In the genomic region with DNA sequence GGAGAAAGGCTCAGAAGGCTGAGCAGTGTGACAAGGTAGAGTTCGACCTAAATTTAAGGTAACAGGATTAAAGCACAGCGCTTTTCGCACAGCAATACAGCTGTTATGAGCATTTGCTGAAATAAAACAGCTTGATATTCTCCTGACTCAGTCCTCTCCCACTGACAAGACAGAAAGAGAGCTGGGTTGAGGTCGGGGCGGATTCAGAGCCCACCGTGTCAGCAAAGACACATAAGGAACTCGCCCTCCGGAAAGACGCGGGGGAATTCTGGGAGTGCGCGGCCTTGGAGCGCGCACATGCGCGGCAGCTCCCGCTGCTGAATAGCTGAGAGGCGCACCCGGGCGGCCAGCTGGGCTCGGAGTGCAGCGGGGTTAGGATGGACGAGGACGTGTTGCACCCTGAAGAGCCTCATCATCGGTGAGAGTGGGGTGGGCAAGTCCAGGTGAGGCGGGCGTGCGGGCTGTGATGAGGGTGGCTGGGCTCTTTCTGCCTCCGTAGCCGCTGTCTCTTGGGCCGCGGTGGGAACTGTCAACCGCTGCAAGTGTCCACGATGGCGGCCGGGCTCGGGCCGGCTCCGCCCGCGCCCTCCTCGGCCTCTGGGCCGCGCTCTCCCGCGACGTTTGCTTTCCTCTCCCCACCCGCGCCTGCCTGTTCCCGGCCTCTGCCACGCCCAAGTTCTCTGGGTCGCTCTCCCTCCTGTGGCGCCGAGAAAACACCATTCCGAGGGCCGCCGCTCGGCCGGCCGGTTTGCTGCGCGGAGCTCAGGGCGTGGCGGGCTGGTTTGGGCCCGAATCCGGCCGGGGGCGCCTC, we compare ENCODE assay signal across 1 cellular context.
TF ChIP-seq lines count a peak whose summit lies in the region.

No MANE protein-coding gene starts in this region.

TF ChIP-seq in HepG2, 621 proteins besides CTCF, POLR2A, EP300 and RAD21 (continued from another document):
- peak; percentile 93 for TF ChIP-seq TFAP4 (IDR thresholded peaks at IDR 0.05; ENCODE audit: borderline replicate concordance, low read depth)
- peak; percentile 83 for TF ChIP-seq TGIF2 (CRISPR knock-in tag; IDR thresholded peaks at IDR 0.05)
- TF ChIP-seq ZNF709 (CRISPR knock-in tag; IDR thresholded peaks at IDR 0.05) = peak; percentile 65; the same call in 1 of the 2 replicates
- 0 out of 2 replicates have a peak, but pooled peaks have one; percentile 24 for TF ChIP-seq ZNF850 (CRISPR knock-in tag; conservative IDR thresholded peaks at IDR 0.05)
- TF ChIP-seq, protein P1, sequence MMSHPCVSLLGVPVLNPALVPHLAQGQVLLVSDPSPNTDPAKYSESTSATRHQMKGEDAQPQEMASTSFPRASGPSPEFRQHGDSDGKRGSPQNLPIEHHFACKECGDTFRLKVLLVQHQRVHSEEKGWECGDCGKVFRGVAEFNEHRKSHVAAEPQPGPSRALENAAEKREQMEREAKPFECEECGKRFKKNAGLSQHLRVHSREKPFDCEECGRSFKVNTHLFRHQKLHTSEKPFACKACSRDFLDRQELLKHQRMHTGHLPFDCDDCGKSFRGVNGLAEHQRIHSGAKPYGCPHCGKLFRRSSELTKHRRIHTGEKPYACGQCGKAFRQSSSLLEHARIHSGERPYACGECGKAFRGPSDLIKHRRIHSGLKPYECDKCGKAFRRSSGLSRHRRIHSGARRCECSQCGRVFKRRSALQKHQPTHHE (CRISPR knock-in tag; IDR thresholded peaks at IDR 0.05; ENCODE audit: borderline replicate concordance) = peak; percentile 94
- 0 out of 2 replicates have a peak, but pooled peaks have one; percentile 32 for TF ChIP-seq HOXA9 (CRISPR knock-in tag; IDR thresholded peaks at IDR 0.05; ENCODE audit: borderline replicate concordance)
- TF ChIP-seq MAFK (conservative IDR thresholded peaks at IDR 0.05 in 1 of 2, IDR thresholded peaks at IDR 0.05 in 1 of 2; ENCODE audit: low read length in 2 of 2) = no peak
- TF ChIP-seq HMG20A (CRISPR knock-in tag; IDR thresholded peaks at IDR 0.05; ENCODE audit: borderline replicate concordance) = peak; percentile 23; the same call in 1 of the 2 replicates
- TF ChIP-seq RNF2 (conservative IDR thresholded peaks at IDR 0.05; ENCODE audit: low read depth) = peak; percentile 54; the same call in 1 of the 2 replicates
- TF ChIP-seq NCOA5 (CRISPR knock-in tag; IDR thresholded peaks at IDR 0.05) = no peak
- TF ChIP-seq SNAI1 (CRISPR knock-in tag; IDR thresholded peaks at IDR 0.05; ENCODE audit: borderline replicate concordance) = 0 out of 2 replicates have a peak, but pooled peaks have one; percentile 26
- no peak for TF ChIP-seq HNF4G (IDR thresholded peaks at IDR 0.05; ENCODE audit: borderline replicate concordance, low read depth, low read length)
- no peak for TF ChIP-seq HNF4G (CRISPR knock-in tag; IDR thresholded peaks at IDR 0.05; ENCODE audit: borderline replicate concordance, low read depth)
- 0 out of 2 replicates have a peak, but pooled peaks have one; percentile 34 for TF ChIP-seq ZNF614 (CRISPR knock-in tag; IDR thresholded peaks at IDR 0.05; ENCODE audit: borderline replicate concordance)
- TF ChIP-seq HMGA1 (CRISPR knock-in tag; conservative IDR thresholded peaks at IDR 0.05) = no peak
- 0 out of 2 replicates have a peak, but pooled peaks have one; percentile 75 for TF ChIP-seq WIZ (CRISPR knock-in tag; IDR thresholded peaks at IDR 0.05)
- TF ChIP-seq, protein P2, sequence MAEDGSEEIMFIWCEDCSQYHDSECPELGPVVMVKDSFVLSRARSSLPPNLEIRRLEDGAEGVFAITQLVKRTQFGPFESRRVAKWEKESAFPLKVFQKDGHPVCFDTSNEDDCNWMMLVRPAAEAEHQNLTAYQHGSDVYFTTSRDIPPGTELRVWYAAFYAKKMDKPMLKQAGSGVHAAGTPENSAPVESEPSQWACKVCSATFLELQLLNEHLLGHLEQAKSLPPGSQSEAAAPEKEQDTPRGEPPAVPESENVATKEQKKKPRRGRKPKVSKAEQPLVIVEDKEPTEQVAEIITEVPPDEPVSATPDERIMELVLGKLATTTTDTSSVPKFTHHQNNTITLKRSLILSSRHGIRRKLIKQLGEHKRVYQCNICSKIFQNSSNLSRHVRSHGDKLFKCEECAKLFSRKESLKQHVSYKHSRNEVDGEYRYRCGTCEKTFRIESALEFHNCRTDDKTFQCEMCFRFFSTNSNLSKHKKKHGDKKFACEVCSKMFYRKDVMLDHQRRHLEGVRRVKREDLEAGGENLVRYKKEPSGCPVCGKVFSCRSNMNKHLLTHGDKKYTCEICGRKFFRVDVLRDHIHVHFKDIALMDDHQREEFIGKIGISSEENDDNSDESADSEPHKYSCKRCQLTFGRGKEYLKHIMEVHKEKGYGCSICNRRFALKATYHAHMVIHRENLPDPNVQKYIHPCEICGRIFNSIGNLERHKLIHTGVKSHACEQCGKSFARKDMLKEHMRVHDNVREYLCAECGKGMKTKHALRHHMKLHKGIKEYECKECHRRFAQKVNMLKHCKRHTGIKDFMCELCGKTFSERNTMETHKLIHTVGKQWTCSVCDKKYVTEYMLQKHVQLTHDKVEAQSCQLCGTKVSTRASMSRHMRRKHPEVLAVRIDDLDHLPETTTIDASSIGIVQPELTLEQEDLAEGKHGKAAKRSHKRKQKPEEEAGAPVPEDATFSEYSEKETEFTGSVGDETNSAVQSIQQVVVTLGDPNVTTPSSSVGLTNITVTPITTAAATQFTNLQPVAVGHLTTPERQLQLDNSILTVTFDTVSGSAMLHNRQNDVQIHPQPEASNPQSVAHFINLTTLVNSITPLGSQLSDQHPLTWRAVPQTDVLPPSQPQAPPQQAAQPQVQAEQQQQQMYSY (CRISPR knock-in tag; IDR thresholded peaks at IDR 0.05) = no peak; the same call in 1 of the 2 replicates
- TF ChIP-seq, protein P3, sequence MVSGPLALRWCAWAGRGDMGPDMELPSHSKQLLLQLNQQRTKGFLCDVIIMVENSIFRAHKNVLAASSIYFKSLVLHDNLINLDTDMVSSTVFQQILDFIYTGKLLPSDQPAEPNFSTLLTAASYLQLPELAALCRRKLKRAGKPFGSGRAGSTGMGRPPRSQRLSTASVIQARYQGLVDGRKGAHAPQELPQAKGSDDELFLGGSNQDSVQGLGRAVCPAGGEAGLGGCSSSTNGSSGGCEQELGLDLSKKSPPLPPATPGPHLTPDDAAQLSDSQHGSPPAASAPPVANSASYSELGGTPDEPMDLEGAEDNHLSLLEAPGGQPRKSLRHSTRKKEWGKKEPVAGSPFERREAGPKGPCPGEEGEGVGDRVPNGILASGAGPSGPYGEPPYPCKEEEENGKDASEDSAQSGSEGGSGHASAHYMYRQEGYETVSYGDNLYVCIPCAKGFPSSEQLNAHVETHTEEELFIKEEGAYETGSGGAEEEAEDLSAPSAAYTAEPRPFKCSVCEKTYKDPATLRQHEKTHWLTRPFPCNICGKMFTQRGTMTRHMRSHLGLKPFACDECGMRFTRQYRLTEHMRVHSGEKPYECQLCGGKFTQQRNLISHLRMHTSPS (CRISPR knock-in tag; IDR thresholded peaks at IDR 0.05; ENCODE audit: low read depth) = no peak
- TF ChIP-seq, protein P4, sequence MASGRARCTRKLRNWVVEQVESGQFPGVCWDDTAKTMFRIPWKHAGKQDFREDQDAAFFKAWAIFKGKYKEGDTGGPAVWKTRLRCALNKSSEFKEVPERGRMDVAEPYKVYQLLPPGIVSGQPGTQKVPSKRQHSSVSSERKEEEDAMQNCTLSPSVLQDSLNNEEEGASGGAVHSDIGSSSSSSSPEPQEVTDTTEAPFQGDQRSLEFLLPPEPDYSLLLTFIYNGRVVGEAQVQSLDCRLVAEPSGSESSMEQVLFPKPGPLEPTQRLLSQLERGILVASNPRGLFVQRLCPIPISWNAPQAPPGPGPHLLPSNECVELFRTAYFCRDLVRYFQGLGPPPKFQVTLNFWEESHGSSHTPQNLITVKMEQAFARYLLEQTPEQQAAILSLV (CRISPR knock-in tag; IDR thresholded peaks at IDR 0.05; ENCODE audit: borderline replicate concordance) = 0 out of 2 replicates have a peak, but pooled peaks have one; percentile 63
- TF ChIP-seq ZNF382 (CRISPR knock-in tag; IDR thresholded peaks at IDR 0.05; ENCODE audit: borderline replicate concordance) = no peak
